8 cellular contexts compared by ENCODE assay signal in the genomic region with DNA sequence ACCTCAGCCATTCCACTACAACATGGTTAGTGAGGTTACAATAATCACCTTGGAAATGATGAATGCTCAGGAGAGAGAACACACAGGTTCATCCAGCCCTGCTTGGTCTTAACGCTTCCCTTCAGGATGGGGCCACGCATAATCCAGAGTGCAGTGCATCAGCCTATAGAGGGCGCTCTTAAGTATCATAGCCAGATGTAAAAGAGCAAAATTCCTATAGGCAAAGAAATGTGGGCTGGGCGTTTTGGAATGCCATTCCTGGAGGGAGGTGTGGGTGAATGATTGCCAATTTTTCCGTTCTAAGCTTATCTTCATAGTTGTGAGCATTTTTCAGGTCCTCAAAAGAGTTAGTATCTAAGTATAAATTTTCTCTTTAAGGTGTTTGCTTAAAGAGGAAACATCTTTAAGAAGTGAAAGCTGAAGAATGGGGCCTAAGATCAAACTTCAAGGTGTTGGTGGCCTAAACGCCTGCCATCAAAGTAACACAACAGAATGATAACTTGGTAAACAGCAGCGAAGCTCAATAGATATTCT. TPM values are rescaled to one million over a fixed set of nuclear protein-coding genes. Genes with fewer than 3 reads are reported as not detected.
DNase-seq lines count a peak whose midpoint lies in the region; ATAC-seq and TF ChIP-seq lines count a peak whose summit lies in the region.

No MANE protein-coding gene starts in this region.

- H3K27ac Mint-ChIP-seq in CD14-positive monocyte, result peak overlapping the region; percentile 37 to 98 (median 90)
- peak overlapping the region; percentile 19; the same call in 1 of the 2 replicates for H3K27ac Mint-ChIP-seq in GM23338
- H3K27ac Mint-ChIP-seq in T-helper 17 cell, result peak overlapping the region; percentile 98

- WGBS in upper lobe of left lung, 2 donors, result 53 to 56% methylated on average over 7 of the region's 7 CpGs

- DNase-seq in CD14-positive monocyte (ENCODE audit: low spot score) (no peak), GM23338 (ENCODE audit: low spot score) (peak; percentile 96), T-helper 17 cell (peak in 2 of 3 donors; percentile 28 to 33), foreskin fibroblast (peak in 1 of 2 donors; percentile 8), upper lobe of left lung (peak in 1 of 2 donors; percentile 40), NCI-H774 (lab: John Stamatoyannopoulos, UW) (no peak), DMS79 (lab: John Stamatoyannopoulos, UW) (no peak)

- peaks cover 25% of the 10 kb centered on the region for H3K79me2 ChIP-seq in GM23338 (replicated peaks; ENCODE audit: insufficient read depth)

- peak overlapping the region; percentile 32; the same call in 1 of the 2 replicates for H3K27ac ChIP-seq in GM23338 (ENCODE audit: low read depth)
- peak overlapping the region; percentile 38 to 76 (median 70) for H3K27ac ChIP-seq in upper lobe of left lung

- peaks cover 54% of the 10 kb centered on the region for H3K4me1 ChIP-seq in GM23338 (ENCODE audit: insufficient read depth)
- peaks cover 7 to 17% (median 12%) of the 10 kb centered on the region in 4 donors for H3K4me1 ChIP-seq in upper lobe of left lung

- no peaks in the 10 kb centered on the region for H3K9me2 ChIP-seq in GM23338 (ENCODE audit: insufficient read depth)

- H3K4me3 Mint-ChIP-seq in CD14-positive monocyte (peak overlapping the region; percentile 95 to 98), GM23338 (peak overlapping the region; percentile 69), T-helper 17 cell (peak overlapping the region; percentile 98)

- peaks cover 0 to 2% (median 0%) of the 10 kb centered on the region in 7 donors for H3K9me3 Mint-ChIP-seq in CD14-positive monocyte
- no peaks in the 10 kb centered on the region; the same call in 2 of the 3 replicates for H3K9me3 Mint-ChIP-seq in GM23338

- no peaks in the 10 kb centered on the region for H3K27me3 Mint-ChIP-seq in CD14-positive monocyte (ENCODE audit: low read depth in 3 of 3)
- H3K27me3 Mint-ChIP-seq in GM23338 (ENCODE audit: insufficient read depth, low read depth, poor library complexity), result no peaks in the 10 kb centered on the region
- no peaks in the 10 kb centered on the region for H3K27me3 Mint-ChIP-seq in T-helper 17 cell

- H3K4me3 ChIP-seq in GM23338 (peak overlapping the region; percentile 42), foreskin fibroblast (ENCODE audit: low read depth in 1 of 2, low read length in 2 of 2) (no peak overlapping the region), upper lobe of left lung (peak overlapping the region in 3 of 4 donors; percentile 11 to 40 (median 13))

- H3K27me3 ChIP-seq in GM23338 (ENCODE audit: insufficient read depth) (no peaks in the 10 kb centered on the region), upper lobe of left lung (no peaks in the 10 kb centered on the region)

- H3K36me3 Mint-ChIP-seq in CD14-positive monocyte (peaks cover 33 to 45% of the 10 kb centered on the region in 2 donors), GM23338 (ENCODE audit: low read depth) (no peaks in the 10 kb centered on the region), T-helper 17 cell (ENCODE audit: low read depth) (peaks cover 17% of the 10 kb centered on the region)

- H3K4me1 Mint-ChIP-seq in CD14-positive monocyte, result peaks cover 94% of the 10 kb centered on the region
- H3K4me1 Mint-ChIP-seq in GM23338, result peaks cover 68% of the 10 kb centered on the region
- H3K4me1 Mint-ChIP-seq in T-helper 17 cell, result peaks cover 56% of the 10 kb centered on the region

- no peaks in the 10 kb centered on the region for H3K9me3 ChIP-seq in T-helper 17 cell (ENCODE audit: control insufficient read depth, low read length, poor library complexity, severe bottlenecking)
- no peaks in the 10 kb centered on the region for H3K9me3 ChIP-seq in upper lobe of left lung

- H2AFZ ChIP-seq in GM23338, result no peak overlapping the region

- H3K36me3 ChIP-seq in GM23338 (ENCODE audit: insufficient read depth) (no peaks in the 10 kb centered on the region), upper lobe of left lung (no peaks in the 10 kb centered on the region)

- intact Hi-C loops in CD14-positive monocyte (cut with micrococcal nuclease), result loop anchor here in 1 of 2 donors (5.0 kb wide), 2 partner anchors 77 to 83 kb away; no protein-coding TSS in a partner anchor

- peak overlapping the region; percentile 73 for H3K4me2 ChIP-seq in GM23338

- ATAC-seq in GM23338 (peak; percentile 87), T-helper 17 cell (peak; percentile 27), upper lobe of left lung (ENCODE audit: low FRiP score in 2 of 2) (peak in 1 of 2 donors; percentile 47), GM21737 (IDR thresholded peaks at IDR 0.05; ENCODE audit: unreplicated experiment) (no peak)

- H3F3A ChIP-seq in GM23338 (replicated peaks; ENCODE audit: low read depth), result no peaks in the 10 kb centered on the region

- no peak for TF ChIP-seq EP300 in upper lobe of left lung (IDR thresholded peaks at IDR 0.05)

- H4K20me1 ChIP-seq in GM23338 (replicated peaks; ENCODE audit: insufficient read depth), result no peaks in the 10 kb centered on the region

- TF ChIP-seq POLR2A in upper lobe of left lung (IDR thresholded peaks at IDR 0.05), result no peak

- peak; percentile 95 for TF ChIP-seq CTCF in CD14-positive monocyte (IDR thresholded peaks at IDR 0.05)
- peak; percentile 90 to 99 for TF ChIP-seq CTCF in GM23338 (conservative IDR thresholded peaks at IDR 0.05; ENCODE audit: low read depth in 2 of 2)
- TF ChIP-seq CTCF in foreskin fibroblast (IDR thresholded peaks at IDR 0.05; ENCODE audit: low read depth, low read length), result peak; percentile 23
- peak in 5 of 6 experiments; percentile 25 to 62 (median 30) for TF ChIP-seq CTCF in upper lobe of left lung (IDR thresholded peaks at IDR 0.05)

TF ChIP-seq in GM23338, 12 proteins besides CTCF, POLR2A, EP300 and RAD21 (continues in another document):
- no peak for TF ChIP-seq ZNF331 (CRISPR knock-in tag; IDR thresholded peaks at IDR 0.05; ENCODE audit: low read depth)
- TF ChIP-seq POLR2AphosphoS5 (IDR thresholded peaks at IDR 0.05; ENCODE audit: low read depth), result no peak
- no peak for TF ChIP-seq CREB1 (CRISPR knock-in tag; IDR thresholded peaks at IDR 0.05; ENCODE audit: low read depth)
- TF ChIP-seq, protein P1, sequence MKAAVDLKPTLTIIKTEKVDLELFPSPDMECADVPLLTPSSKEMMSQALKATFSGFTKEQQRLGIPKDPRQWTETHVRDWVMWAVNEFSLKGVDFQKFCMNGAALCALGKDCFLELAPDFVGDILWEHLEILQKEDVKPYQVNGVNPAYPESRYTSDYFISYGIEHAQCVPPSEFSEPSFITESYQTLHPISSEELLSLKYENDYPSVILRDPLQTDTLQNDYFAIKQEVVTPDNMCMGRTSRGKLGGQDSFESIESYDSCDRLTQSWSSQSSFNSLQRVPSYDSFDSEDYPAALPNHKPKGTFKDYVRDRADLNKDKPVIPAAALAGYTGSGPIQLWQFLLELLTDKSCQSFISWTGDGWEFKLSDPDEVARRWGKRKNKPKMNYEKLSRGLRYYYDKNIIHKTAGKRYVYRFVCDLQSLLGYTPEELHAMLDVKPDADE (IDR thresholded peaks at IDR 0.05), result no peak
- TF ChIP-seq ZNF114 (CRISPR knock-in tag; IDR thresholded peaks at IDR 0.05), result no peak
- no peak for TF ChIP-seq EZH2phosphoT487 (IDR thresholded peaks at IDR 0.05; ENCODE audit: unreplicated experiment)
- TF ChIP-seq, protein P2, sequence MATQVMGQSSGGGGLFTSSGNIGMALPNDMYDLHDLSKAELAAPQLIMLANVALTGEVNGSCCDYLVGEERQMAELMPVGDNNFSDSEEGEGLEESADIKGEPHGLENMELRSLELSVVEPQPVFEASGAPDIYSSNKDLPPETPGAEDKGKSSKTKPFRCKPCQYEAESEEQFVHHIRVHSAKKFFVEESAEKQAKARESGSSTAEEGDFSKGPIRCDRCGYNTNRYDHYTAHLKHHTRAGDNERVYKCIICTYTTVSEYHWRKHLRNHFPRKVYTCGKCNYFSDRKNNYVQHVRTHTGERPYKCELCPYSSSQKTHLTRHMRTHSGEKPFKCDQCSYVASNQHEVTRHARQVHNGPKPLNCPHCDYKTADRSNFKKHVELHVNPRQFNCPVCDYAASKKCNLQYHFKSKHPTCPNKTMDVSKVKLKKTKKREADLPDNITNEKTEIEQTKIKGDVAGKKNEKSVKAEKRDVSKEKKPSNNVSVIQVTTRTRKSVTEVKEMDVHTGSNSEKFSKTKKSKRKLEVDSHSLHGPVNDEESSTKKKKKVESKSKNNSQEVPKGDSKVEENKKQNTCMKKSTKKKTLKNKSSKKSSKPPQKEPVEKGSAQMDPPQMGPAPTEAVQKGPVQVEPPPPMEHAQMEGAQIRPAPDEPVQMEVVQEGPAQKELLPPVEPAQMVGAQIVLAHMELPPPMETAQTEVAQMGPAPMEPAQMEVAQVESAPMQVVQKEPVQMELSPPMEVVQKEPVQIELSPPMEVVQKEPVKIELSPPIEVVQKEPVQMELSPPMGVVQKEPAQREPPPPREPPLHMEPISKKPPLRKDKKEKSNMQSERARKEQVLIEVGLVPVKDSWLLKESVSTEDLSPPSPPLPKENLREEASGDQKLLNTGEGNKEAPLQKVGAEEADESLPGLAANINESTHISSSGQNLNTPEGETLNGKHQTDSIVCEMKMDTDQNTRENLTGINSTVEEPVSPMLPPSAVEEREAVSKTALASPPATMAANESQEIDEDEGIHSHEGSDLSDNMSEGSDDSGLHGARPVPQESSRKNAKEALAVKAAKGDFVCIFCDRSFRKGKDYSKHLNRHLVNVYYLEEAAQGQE (IDR thresholded peaks at IDR 0.05; ENCODE audit: unreplicated experiment), result no peak

RNA-seq across cellular contexts. Expression of gene RIPOR2, which starts 1.8 kb away (rescaled TPM):
- 100 to 1,000 TPM; 154 to 179 TPM for polyA plus RNA-seq in CD14-positive monocyte
- 22.5 TPM in 2 replicates for total RNA-seq in GM23338 (2014; rRNA removed; shearing (Covaris generic))
- 8.8 and 9.5 TPM in 2 replicates for polyA plus RNA-seq in GM23338 (2016; fragmentation: Nextera tagmentation; extraction: Ambion mirVana)
- total RNA-seq in T-helper 17 cell, result 100 to 1,000 TPM; 296 to 364 TPM
- total RNA-seq in upper lobe of left lung, result 10 to 100 TPM; 25.3 to 67.1 (median 48.3) TPM

Comparison
In these comparisons a context has a peak if more than half of its experiments do, and no peak if none do; other contexts are left out.
1. DNase-seq: peak in GM23338 (single experiment) and T-helper 17 cell (2 of 3); none in CD14-positive monocyte (single experiment), NCI-H774 (single experiment) and DMS79 (single experiment).
2. H3K27ac Mint-ChIP-seq: peak in every context shown above with its lines; median percentile 98 in T-helper 17 cell; 90 in CD14-positive monocyte; 19 in GM23338.
3. CTCF ChIP-seq: peak in every context shown above with its lines; median percentile 95 in CD14-positive monocyte; 94 in GM23338; 30 in upper lobe of left lung; 23 in foreskin fibroblast.
4. H3K4me3 ChIP-seq: peak in GM23338 (single experiment) and upper lobe of left lung (3 of 4); none in foreskin fibroblast (0 of 2).
5. RNA of gene RIPOR2, which starts 1.8 kb away (total RNA-seq): 296 to 364 TPM in T-helper 17 cell; 25.3 to 67.1 TPM in upper lobe of left lung and 22.5 TPM in GM23338; every median in the first group is over 4 times any median in the second.
6. Peak in every context shown above with its lines, with median percentiles within 50 percentile points of each other: H3K4me3 Mint-ChIP-seq.